ENCODE assay signal across 11 cellular contexts in genomic region chr1:55374801-55375616, GRCh38.
DNase-seq lines count a peak whose midpoint lies in the region; ATAC-seq, FAIRE-seq and TF ChIP-seq lines count a peak whose summit lies in the region.
"Had no signal": no experiment of that assay in that cellular context is flagged by ENCODE, and none has a peak within 500 bp of the region (broad histone marks: within the 10 kb centered on the region; RNA-seq: fewer than 3 reads in every experiment).

No MANE protein-coding gene starts in this region.

- FAIRE-seq in frontal cortex (lab: Jason Lieb, UNC): no peak

- no peak for ATAC-seq in HG03135 (IDR thresholded peaks at IDR 0.05; ENCODE audit: unreplicated experiment)
- no peak for ATAC-seq in GM18858 (IDR thresholded peaks at IDR 0.05; ENCODE audit: unreplicated experiment)
- ATAC-seq: activated CD4-positive, alpha-beta T cell treated with anti-CD3 and anti-CD28 coated beads for 36 hours; CD8-positive, alpha-beta T cell had no signal

- CTCF ChIA-PET in RWPE1 (lab: Yijun Ruan, JAX): interaction anchor here (0.5 to 1.8 kb wide), 20 partner anchors 9 to 1417 kb away, joined by 3 to 12 read pairs (median 4); no protein-coding TSS in a partner anchor

- TF ChIP-seq CTCF in RWPE1 (conservative IDR thresholded peaks at IDR 0.05; ENCODE audit: low read depth): no peak

- H3K27ac ChIP-seq in RWPE1: no peak overlapping the region

- DNase-seq in EL (peak; percentile 69), RWPE1 (ENCODE audit: low spot score) (peak; percentile 24), frontal cortex (ENCODE audit: low spot score in 2 of 2) (peak; percentile 6 to 13), putamen (ENCODE audit: low spot score) (peak; percentile 95), NCI-H2107 treated with DMSO at 0.1 percent for 48 hours (lab: John Stamatoyannopoulos, UW; ENCODE audit: unreplicated experiment) (no peak), cerebellar nuclear complex (lab: John Stamatoyannopoulos, UW) (no peak)
- DNase-seq: NCI-H774 had no signal

- POLR2A ChIA-PET in RWPE1 (lab: Yijun Ruan, JAX; ENCODE audit: low non-redundant PET): no interaction called here

Comparison
In these comparisons a context has a peak if more than half of its experiments do, and no peak if none do; other contexts are left out.
1. DNase-seq: peak in EL (single experiment), RWPE1 (single experiment), frontal cortex (2 of 2) and putamen (single experiment); none in NCI-H2107 treated with DMSO at 0.1 percent for 48 hours (single experiment) and cerebellar nuclear complex (0 of 2).